12 cellular contexts compared by ENCODE assay signal in genomic region chr22:42077486-42078125, GRCh38. TPM values are rescaled to one million over a fixed set of nuclear protein-coding genes. Genes with fewer than 3 reads are reported as not detected.
DNase-seq lines count a peak whose midpoint lies in the region; ATAC-seq and TF ChIP-seq lines count a peak whose summit lies in the region.
"Had no signal": no experiment of that assay in that cellular context is flagged by ENCODE, and none has a peak within 500 bp of the region (broad histone marks: within the 10 kb centered on the region; RNA-seq: fewer than 3 reads in every experiment).

No MANE protein-coding gene starts in this region.

- H3K27ac ChIP-seq in cardiac muscle cell = peak overlapping the region; percentile 96
- H3K27ac ChIP-seq in dorsolateral prefrontal cortex = peak overlapping the region in 38 of 59 donors; percentile 28 to 100 (median 99)
- H3K27ac ChIP-seq in neutrophil = peak overlapping the region; percentile 93
- H3K27ac ChIP-seq: HL-60 had no signal

- no peak overlapping the region for H3K4me3 ChIP-seq in cardiac muscle cell
- H3K4me3 ChIP-seq in dorsolateral prefrontal cortex = no peak overlapping the region
- no peak overlapping the region for H3K4me3 ChIP-seq in neutrophil (ENCODE audit: low read depth in 1 of 2, low read length in 1 of 2)
- H3K4me3 ChIP-seq: pancreas had no signal

- DNase-seq in cardiac muscle cell (ENCODE audit: low read depth in 1 of 2, low spot score in 1 of 2) = no peak
- no peak for DNase-seq in left ventricle myocardium superior
- DNase-seq in dorsolateral prefrontal cortex = peak in 2 of 10 donors; percentile 21 to 47
- no peak for DNase-seq in activated T-helper 1 cell treated with anti-CD3 and anti-CD28 coated beads, Interleukin-12 subunit alpha, Interleukin-12 subunit beta, Interleukin-2, Interleukin-4 antibody, amounts not matched to agents 30 ng/mL and 10 ng/mL and 1 ng/mL, durations not matched to agents 14 hours and 24 hours and 36 hours (ENCODE audit: low spot score)
- no peak for DNase-seq in glomerular visceral epithelial cell (ENCODE audit: extremely low spot score)
- DNase-seq: NCI-H1048, NCI-H748 treated with DMSO at 0.1 percent for 48 hours had no signal

- H3K4me1 Mint-ChIP-seq in activated T-helper 1 cell treated with anti-CD3 and anti-CD28 coated beads, Interleukin-12 subunit alpha, Interleukin-12 subunit beta, Interleukin-2, Interleukin-4 antibody, amounts not matched to agents 30 ng/mL and 10 ng/mL and 1 ng/mL, durations not matched to agents 14 hours and 24 hours and 36 hours (ENCODE audit: low read depth) = peaks cover 42% of the 10 kb centered on the region

- no peak overlapping the region for H3K27ac Mint-ChIP-seq in activated T-helper 1 cell treated with anti-CD3 and anti-CD28 coated beads, Interleukin-12 subunit alpha, Interleukin-12 subunit beta, Interleukin-2, Interleukin-4 antibody, amounts not matched to agents 30 ng/mL and 10 ng/mL and 1 ng/mL, durations not matched to agents 14 hours and 24 hours and 36 hours

- intact Hi-C loops in left ventricle myocardium superior (cut with micrococcal nuclease) = no loop called here
- intact Hi-C loops in dorsolateral prefrontal cortex (cut with DNase I) = loop anchor here (5.0 to 10.0 kb wide), 2 partner anchors 100 to 253 kb away; no protein-coding TSS in a partner anchor
- intact Hi-C loops in activated T-helper 1 cell treated with anti-CD3 and anti-CD28 coated beads, Interleukin-12 subunit alpha, Interleukin-12 subunit beta, Interleukin-2, Interleukin-4 antibody, amounts not matched to agents 30 ng/mL and 10 ng/mL and 1 ng/mL, durations not matched to agents 14 hours and 24 hours and 36 hours (cut with micrococcal nuclease) = loop anchor here (2.0 to 10.0 kb wide), 5 partner anchors 101 to 633 kb away; partner anchors contain the start of genes DESI1, SNU13, SREBF2 and TOB2

- H3K4me3 Mint-ChIP-seq in activated T-helper 1 cell treated with anti-CD3 and anti-CD28 coated beads, Interleukin-12 subunit alpha, Interleukin-12 subunit beta, Interleukin-2, Interleukin-4 antibody, amounts not matched to agents 30 ng/mL and 10 ng/mL and 1 ng/mL, durations not matched to agents 14 hours and 24 hours and 36 hours = no peak overlapping the region

- peaks cover 20% of the 10 kb centered on the region for H3K4me1 ChIP-seq in cardiac muscle cell (ENCODE audit: low read depth)
- H3K4me1 ChIP-seq in neutrophil (ENCODE audit: control insufficient read depth in 1 of 2, insufficient read depth in 1 of 2, low read depth in 1 of 2, low read length in 1 of 2) = peaks cover 35 to 39% of the 10 kb centered on the region in 2 experiments

- H3K9me3 ChIP-seq in cardiac muscle cell (ENCODE audit: low read depth) (no peaks in the 10 kb centered on the region), neutrophil (no peaks in the 10 kb centered on the region)
- H3K9me3 ChIP-seq: pancreas had no signal

- H3K36me3 ChIP-seq in cardiac muscle cell (peaks cover 9% of the 10 kb centered on the region), neutrophil (peaks cover 7% of the 10 kb centered on the region)

- ATAC-seq in left ventricle myocardium superior = no peak
- no peak for ATAC-seq in GM18511 (IDR thresholded peaks at IDR 0.05; ENCODE audit: unreplicated experiment)
- ATAC-seq in GM19463 (IDR thresholded peaks at IDR 0.05; ENCODE audit: unreplicated experiment) = no peak
- ATAC-seq: pancreas had no signal

- H3K36me3 Mint-ChIP-seq in activated T-helper 1 cell treated with anti-CD3 and anti-CD28 coated beads, Interleukin-12 subunit alpha, Interleukin-12 subunit beta, Interleukin-2, Interleukin-4 antibody, amounts not matched to agents 30 ng/mL and 10 ng/mL and 1 ng/mL, durations not matched to agents 14 hours and 24 hours and 36 hours (ENCODE audit: low read depth) = peaks cover 7% of the 10 kb centered on the region

- H3K27me3 ChIP-seq in cardiac muscle cell (no peaks in the 10 kb centered on the region), dorsolateral prefrontal cortex (no peaks in the 10 kb centered on the region), neutrophil (no peaks in the 10 kb centered on the region)
- H3K27me3 ChIP-seq: pancreas had no signal

- no peaks in the 10 kb centered on the region for H3K9me3 Mint-ChIP-seq in activated T-helper 1 cell treated with anti-CD3 and anti-CD28 coated beads, Interleukin-12 subunit alpha, Interleukin-12 subunit beta, Interleukin-2, Interleukin-4 antibody, amounts not matched to agents 30 ng/mL and 10 ng/mL and 1 ng/mL, durations not matched to agents 14 hours and 24 hours and 36 hours

- no peaks in the 10 kb centered on the region for H3K27me3 Mint-ChIP-seq in activated T-helper 1 cell treated with anti-CD3 and anti-CD28 coated beads, Interleukin-12 subunit alpha, Interleukin-12 subunit beta, Interleukin-2, Interleukin-4 antibody, amounts not matched to agents 30 ng/mL and 10 ng/mL and 1 ng/mL, durations not matched to agents 14 hours and 24 hours and 36 hours (ENCODE audit: insufficient read depth)

- TF ChIP-seq CTCF in cardiac muscle cell (IDR thresholded peaks at IDR 0.05; ENCODE audit: low read depth, low read length) = no peak
- TF ChIP-seq CTCF in dorsolateral prefrontal cortex (IDR thresholded peaks at IDR 0.05 in 54 of 56, conservative IDR thresholded peaks at IDR 0.05 in 2 of 56; ENCODE audit: low read depth in 1 of 56, partially characterized antibody in 56 of 56) = no peak
- TF ChIP-seq CTCF in neutrophil (IDR thresholded peaks at IDR 0.05) = no peak

RNA-seq across cellular contexts. Expression of gene SMDT1, which starts 1.9 kb away (rescaled TPM):
- total RNA-seq in cardiac muscle cell = 9.2 and 10.3 TPM in 2 replicates
- polyA plus RNA-seq in cardiac muscle cell = 212 and 237 TPM in 2 replicates
- total RNA-seq in left ventricle myocardium superior = 165 TPM
- 100 to 1,000 TPM in 17 of 120 experiments, 10 to 100 TPM in 103; 58.2 to 115 (median 88.2) TPM for total RNA-seq in dorsolateral prefrontal cortex
- total RNA-seq in activated T-helper 1 cell treated with anti-CD3 and anti-CD28 coated beads, Interleukin-12 subunit alpha, Interleukin-12 subunit beta, Interleukin-2, Interleukin-4 antibody, amounts not matched to agents 30 ng/mL and 10 ng/mL and 1 ng/mL, durations not matched to agents 14 hours and 24 hours and 36 hours = 53.9 and 58.2 TPM in 2 replicates

RNA-seq across cellular contexts. Expression of gene PHETA2, which starts 3.6 kb away (rescaled TPM):
- total RNA-seq in cardiac muscle cell (1.1 and 2.2 TPM in 2 replicates), left ventricle myocardium superior (2.7 TPM), dorsolateral prefrontal cortex (1 to 10 TPM in 105 of 120 experiments, under 1 TPM in 15; 0.35 to 3.9 (median 1.5) TPM)
- 0.68 and 1.1 TPM in 2 replicates for polyA plus RNA-seq in cardiac muscle cell
- total RNA-seq in activated T-helper 1 cell treated with anti-CD3 and anti-CD28 coated beads, Interleukin-12 subunit alpha, Interleukin-12 subunit beta, Interleukin-2, Interleukin-4 antibody, amounts not matched to agents 30 ng/mL and 10 ng/mL and 1 ng/mL, durations not matched to agents 14 hours and 24 hours and 36 hours = 5.6 and 5.9 TPM in 2 replicates

RNA-seq across cellular contexts. Expression of gene NAGA, which starts 7.0 kb away (rescaled TPM):
- total RNA-seq in cardiac muscle cell (31.7 and 34.9 TPM in 2 replicates), left ventricle myocardium superior (13.4 TPM), dorsolateral prefrontal cortex (10 to 100 TPM in 67 of 120 experiments, 1 to 10 TPM in 53; 5.3 to 20.8 (median 10.3) TPM)
- polyA plus RNA-seq in cardiac muscle cell = 22.8 and 29.7 TPM in 2 replicates
- 30.5 and 30.9 TPM in 2 replicates for total RNA-seq in activated T-helper 1 cell treated with anti-CD3 and anti-CD28 coated beads, Interleukin-12 subunit alpha, Interleukin-12 subunit beta, Interleukin-2, Interleukin-4 antibody, amounts not matched to agents 30 ng/mL and 10 ng/mL and 1 ng/mL, durations not matched to agents 14 hours and 24 hours and 36 hours

RNA-seq across cellular contexts. Expression of gene NDUFA6, which starts 13.0 kb away (rescaled TPM):
- 134 and 186 TPM in 2 replicates for total RNA-seq in cardiac muscle cell
- 289 and 324 TPM in 2 replicates for polyA plus RNA-seq in cardiac muscle cell
- 316 TPM for total RNA-seq in left ventricle myocardium superior
- 10 to 100 TPM; 33.6 to 81.3 (median 55.8) TPM for total RNA-seq in dorsolateral prefrontal cortex
- 81.6 and 85.8 TPM in 2 replicates for total RNA-seq in activated T-helper 1 cell treated with anti-CD3 and anti-CD28 coated beads, Interleukin-12 subunit alpha, Interleukin-12 subunit beta, Interleukin-2, Interleukin-4 antibody, amounts not matched to agents 30 ng/mL and 10 ng/mL and 1 ng/mL, durations not matched to agents 14 hours and 24 hours and 36 hours

RNA-seq across cellular contexts. Expression of gene CYP2D6, which starts 53.0 kb away (rescaled TPM):
- 0.14 and 2.2 TPM in 2 replicates for total RNA-seq in cardiac muscle cell
- polyA plus RNA-seq in cardiac muscle cell = 2.3 and 2.6 TPM in 2 replicates
- not detected for total RNA-seq in left ventricle myocardium superior
- 1 to 10 TPM in 119 of 120 experiments, under 1 TPM in 1; 0.76 to 8.0 (median 2.7) TPM for total RNA-seq in dorsolateral prefrontal cortex
- total RNA-seq in activated T-helper 1 cell treated with anti-CD3 and anti-CD28 coated beads, Interleukin-12 subunit alpha, Interleukin-12 subunit beta, Interleukin-2, Interleukin-4 antibody, amounts not matched to agents 30 ng/mL and 10 ng/mL and 1 ng/mL, durations not matched to agents 14 hours and 24 hours and 36 hours = 4.1 and 4.6 TPM in 2 replicates
